In the genomic region with DNA sequence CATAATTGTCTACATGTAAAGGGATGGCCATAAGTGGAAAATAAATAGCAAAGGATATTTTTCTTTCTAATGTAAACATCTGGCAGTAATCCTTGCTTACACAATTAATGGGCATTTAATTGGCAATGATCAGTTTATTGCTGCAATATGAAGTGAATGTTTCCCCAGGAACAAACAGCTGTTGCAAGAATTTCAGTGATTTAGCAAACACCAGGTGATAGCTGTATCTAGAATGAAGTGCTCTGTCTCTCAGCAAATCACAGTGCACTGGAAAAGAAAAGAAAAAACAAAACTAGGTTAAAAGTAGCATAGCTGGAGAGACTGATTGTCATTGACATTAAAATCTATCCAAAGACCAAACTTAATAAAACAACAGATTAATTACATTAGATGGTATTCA, we compare ENCODE assay signal across 18 cellular contexts.
DNase-seq lines count a peak whose midpoint lies in the region; ATAC-seq, FAIRE-seq and TF ChIP-seq lines count a peak whose summit lies in the region.
"Had no signal": no experiment of that assay in that cellular context is flagged by ENCODE, and none has a peak within 500 bp of the region (broad histone marks: within the 10 kb centered on the region; RNA-seq: fewer than 3 reads in every experiment).

No MANE protein-coding gene starts in this region.

- no peaks in the 10 kb centered on the region for H3K9me3 ChIP-seq in prostate gland
- H3K9me3 ChIP-seq: Peyer's patch had no signal

- no peak for TF ChIP-seq CTCF in D721Med (IDR thresholded peaks at IDR 0.05; ENCODE audit: insufficient read depth, missing control alignments)
- no peak for TF ChIP-seq CTCF in WTC11 (IDR thresholded peaks at IDR 0.05)
- no peak for TF ChIP-seq CTCF in prostate gland (IDR thresholded peaks at IDR 0.05)

- no peaks in the 10 kb centered on the region for H3K36me3 Mint-ChIP-seq in WTC11
- H3K36me3 Mint-ChIP-seq: CD14-positive monocyte had no signal

- CTCF ChIA-PET in WTC11 (lab: Charles Lee), result interaction anchor here (1.0 kb wide), 1 partner anchor 336 kb away, joined by 3 read pairs; no protein-coding TSS in a partner anchor

- no peaks in the 10 kb centered on the region for H3K9me3 Mint-ChIP-seq in WTC11

- ATAC-seq in WTC11, result no peak
- ATAC-seq: T-helper 17 cell had no signal

- peak overlapping the region; percentile 17; the same call in 1 of the 2 replicates for H3K27ac Mint-ChIP-seq in WTC11
- H3K27ac Mint-ChIP-seq: CD14-positive monocyte, T-helper 17 cell had no signal

- H3K4me3 Mint-ChIP-seq in WTC11, result no peak overlapping the region
- H3K4me3 Mint-ChIP-seq: CD14-positive monocyte, T-helper 17 cell had no signal

- TF ChIP-seq POLR2A in prostate gland (IDR thresholded peaks at IDR 0.05), result no peak

- H3K36me3 ChIP-seq in prostate gland, result no peaks in the 10 kb centered on the region
- H3K36me3 ChIP-seq: Peyer's patch had no signal

- H3K27me3 Mint-ChIP-seq in WTC11 (ENCODE audit: low read depth), result no peaks in the 10 kb centered on the region
- H3K27me3 Mint-ChIP-seq: T-helper 17 cell had no signal

- no peak for DNase-seq in D721Med (ENCODE audit: insufficient read length, low spot score)
- DNase-seq in NCI-H1417 (lab: John Stamatoyannopoulos, UW), result peak in 2 of 3 experiments; percentile 35 to 88
- DNase-seq in NCI-H748 treated with DMSO at 0.1 percent for 48 hours (lab: John Stamatoyannopoulos, UW), result peak; percentile 84
- DNase-seq in WTC11 (ENCODE audit: low spot score), result no peak
- DNase-seq in prostate gland (ENCODE audit: low spot score), result no peak
- DNase-seq in dermis blood vessel endothelial cell, result no peak
- no peak for DNase-seq in NOMO-1 (lab: John Stamatoyannopoulos, UW; ENCODE audit: unreplicated experiment in 2 of 2)
- DNase-seq: GDM1, GOT3, NCI-H1694 treated with DMSO at 0.1 percent for 48 hours, NCI-H2171, NCI-H446, NCI-H82, Peyer's patch, Right ventricle myocardium superior, T-helper 17 cell had no signal

- intact Hi-C loops in prostate gland (cut with DNase I), result no loop called here

- FAIRE-seq in D721Med (lab: Jason Lieb, UNC), result peak; percentile 21
- FAIRE-seq: GM12892 had no signal

- POLR2A ChIA-PET in WTC11 (lab: Charles Lee), result no interaction called here

- H3K4me1 Mint-ChIP-seq in WTC11, result peaks cover 34% of the 10 kb centered on the region
- H3K4me1 Mint-ChIP-seq: CD14-positive monocyte, T-helper 17 cell had no signal

- H3K27ac ChIP-seq in prostate gland, result no peak overlapping the region
- H3K27ac ChIP-seq: Peyer's patch had no signal

- no peak overlapping the region for H3K4me3 ChIP-seq in prostate gland
- H3K4me3 ChIP-seq: Peyer's patch had no signal

- H3K4me1 ChIP-seq in prostate gland (replicated peaks), result no peaks in the 10 kb centered on the region
- H3K4me1 ChIP-seq: Peyer's patch had no signal

- no peaks in the 10 kb centered on the region for H3K27me3 ChIP-seq in prostate gland (replicated peaks; ENCODE audit: insufficient read depth)
- H3K27me3 ChIP-seq: Peyer's patch had no signal

TF ChIP-seq in WTC11, 78 proteins besides CTCF, POLR2A, EP300 and RAD21 (continues in another document):
- TF ChIP-seq, protein P1, sequence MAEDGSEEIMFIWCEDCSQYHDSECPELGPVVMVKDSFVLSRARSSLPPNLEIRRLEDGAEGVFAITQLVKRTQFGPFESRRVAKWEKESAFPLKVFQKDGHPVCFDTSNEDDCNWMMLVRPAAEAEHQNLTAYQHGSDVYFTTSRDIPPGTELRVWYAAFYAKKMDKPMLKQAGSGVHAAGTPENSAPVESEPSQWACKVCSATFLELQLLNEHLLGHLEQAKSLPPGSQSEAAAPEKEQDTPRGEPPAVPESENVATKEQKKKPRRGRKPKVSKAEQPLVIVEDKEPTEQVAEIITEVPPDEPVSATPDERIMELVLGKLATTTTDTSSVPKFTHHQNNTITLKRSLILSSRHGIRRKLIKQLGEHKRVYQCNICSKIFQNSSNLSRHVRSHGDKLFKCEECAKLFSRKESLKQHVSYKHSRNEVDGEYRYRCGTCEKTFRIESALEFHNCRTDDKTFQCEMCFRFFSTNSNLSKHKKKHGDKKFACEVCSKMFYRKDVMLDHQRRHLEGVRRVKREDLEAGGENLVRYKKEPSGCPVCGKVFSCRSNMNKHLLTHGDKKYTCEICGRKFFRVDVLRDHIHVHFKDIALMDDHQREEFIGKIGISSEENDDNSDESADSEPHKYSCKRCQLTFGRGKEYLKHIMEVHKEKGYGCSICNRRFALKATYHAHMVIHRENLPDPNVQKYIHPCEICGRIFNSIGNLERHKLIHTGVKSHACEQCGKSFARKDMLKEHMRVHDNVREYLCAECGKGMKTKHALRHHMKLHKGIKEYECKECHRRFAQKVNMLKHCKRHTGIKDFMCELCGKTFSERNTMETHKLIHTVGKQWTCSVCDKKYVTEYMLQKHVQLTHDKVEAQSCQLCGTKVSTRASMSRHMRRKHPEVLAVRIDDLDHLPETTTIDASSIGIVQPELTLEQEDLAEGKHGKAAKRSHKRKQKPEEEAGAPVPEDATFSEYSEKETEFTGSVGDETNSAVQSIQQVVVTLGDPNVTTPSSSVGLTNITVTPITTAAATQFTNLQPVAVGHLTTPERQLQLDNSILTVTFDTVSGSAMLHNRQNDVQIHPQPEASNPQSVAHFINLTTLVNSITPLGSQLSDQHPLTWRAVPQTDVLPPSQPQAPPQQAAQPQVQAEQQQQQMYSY (CRISPR knock-in tag; IDR thresholded peaks at IDR 0.05), result no peak
- TF ChIP-seq ZNF219 (CRISPR knock-in tag; IDR thresholded peaks at IDR 0.05; ENCODE audit: borderline replicate concordance) (no peak), PRRX2 (CRISPR knock-in tag; IDR thresholded peaks at IDR 0.05) (no peak), ATF1 (CRISPR knock-in tag; IDR thresholded peaks at IDR 0.05) (no peak), SP1 (CRISPR knock-in tag; conservative IDR thresholded peaks at IDR 0.05) (no peak), GABPB1 (CRISPR knock-in tag; IDR thresholded peaks at IDR 0.05) (no peak), FOXP1 (CRISPR knock-in tag; IDR thresholded peaks at IDR 0.05; ENCODE audit: borderline replicate concordance) (no peak), SMAD4 (CRISPR knock-in tag; IDR thresholded peaks at IDR 0.05) (no peak), FOXK1 (CRISPR knock-in tag; IDR thresholded peaks at IDR 0.05) (no peak), TEAD1 (CRISPR knock-in tag; IDR thresholded peaks at IDR 0.05) (no peak), NFYB (CRISPR knock-in tag; conservative IDR thresholded peaks at IDR 0.05; ENCODE audit: low read depth) (no peak), OVOL2 (CRISPR knock-in tag; IDR thresholded peaks at IDR 0.05; ENCODE audit: borderline replicate concordance) (no peak), EMX1 (CRISPR knock-in tag; IDR thresholded peaks at IDR 0.05) (no peak), CREM (CRISPR knock-in tag; IDR thresholded peaks at IDR 0.05) (no peak)
- TF ChIP-seq, protein P2, sequence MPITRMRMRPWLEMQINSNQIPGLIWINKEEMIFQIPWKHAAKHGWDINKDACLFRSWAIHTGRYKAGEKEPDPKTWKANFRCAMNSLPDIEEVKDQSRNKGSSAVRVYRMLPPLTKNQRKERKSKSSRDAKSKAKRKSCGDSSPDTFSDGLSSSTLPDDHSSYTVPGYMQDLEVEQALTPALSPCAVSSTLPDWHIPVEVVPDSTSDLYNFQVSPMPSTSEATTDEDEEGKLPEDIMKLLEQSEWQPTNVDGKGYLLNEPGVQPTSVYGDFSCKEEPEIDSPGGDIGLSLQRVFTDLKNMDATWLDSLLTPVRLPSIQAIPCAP (CRISPR knock-in tag; IDR thresholded peaks at IDR 0.05), result no peak
- TF ChIP-seq, protein P3, sequence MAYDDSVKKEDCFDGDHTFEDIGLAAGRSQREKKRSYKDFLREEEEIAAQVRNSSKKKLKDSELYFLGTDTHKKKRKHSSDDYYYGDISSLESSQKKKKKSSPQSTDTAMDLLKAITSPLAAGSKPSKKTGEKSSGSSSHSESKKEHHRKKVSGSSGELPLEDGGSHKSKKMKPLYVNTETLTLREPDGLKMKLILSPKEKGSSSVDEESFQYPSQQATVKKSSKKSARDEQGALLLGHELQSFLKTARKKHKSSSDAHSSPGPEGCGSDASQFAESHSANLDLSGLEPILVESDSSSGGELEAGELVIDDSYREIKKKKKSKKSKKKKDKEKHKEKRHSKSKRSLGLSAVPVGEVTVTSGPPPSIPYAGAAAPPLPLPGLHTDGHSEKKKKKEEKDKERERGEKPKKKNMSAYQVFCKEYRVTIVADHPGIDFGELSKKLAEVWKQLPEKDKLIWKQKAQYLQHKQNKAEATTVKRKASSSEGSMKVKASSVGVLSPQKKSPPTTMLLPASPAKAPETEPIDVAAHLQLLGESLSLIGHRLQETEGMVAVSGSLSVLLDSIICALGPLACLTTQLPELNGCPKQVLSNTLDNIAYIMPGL (CRISPR knock-in tag; IDR thresholded peaks at IDR 0.05), result no peak
- TF ChIP-seq, protein P4, sequence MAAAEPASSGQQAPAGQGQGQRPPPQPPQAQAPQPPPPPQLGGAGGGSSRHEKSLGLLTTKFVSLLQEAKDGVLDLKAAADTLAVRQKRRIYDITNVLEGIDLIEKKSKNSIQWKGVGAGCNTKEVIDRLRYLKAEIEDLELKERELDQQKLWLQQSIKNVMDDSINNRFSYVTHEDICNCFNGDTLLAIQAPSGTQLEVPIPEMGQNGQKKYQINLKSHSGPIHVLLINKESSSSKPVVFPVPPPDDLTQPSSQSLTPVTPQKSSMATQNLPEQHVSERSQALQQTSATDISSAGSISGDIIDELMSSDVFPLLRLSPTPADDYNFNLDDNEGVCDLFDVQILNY (CRISPR knock-in tag; IDR thresholded peaks at IDR 0.05), result no peak
- TF ChIP-seq, protein P5, sequence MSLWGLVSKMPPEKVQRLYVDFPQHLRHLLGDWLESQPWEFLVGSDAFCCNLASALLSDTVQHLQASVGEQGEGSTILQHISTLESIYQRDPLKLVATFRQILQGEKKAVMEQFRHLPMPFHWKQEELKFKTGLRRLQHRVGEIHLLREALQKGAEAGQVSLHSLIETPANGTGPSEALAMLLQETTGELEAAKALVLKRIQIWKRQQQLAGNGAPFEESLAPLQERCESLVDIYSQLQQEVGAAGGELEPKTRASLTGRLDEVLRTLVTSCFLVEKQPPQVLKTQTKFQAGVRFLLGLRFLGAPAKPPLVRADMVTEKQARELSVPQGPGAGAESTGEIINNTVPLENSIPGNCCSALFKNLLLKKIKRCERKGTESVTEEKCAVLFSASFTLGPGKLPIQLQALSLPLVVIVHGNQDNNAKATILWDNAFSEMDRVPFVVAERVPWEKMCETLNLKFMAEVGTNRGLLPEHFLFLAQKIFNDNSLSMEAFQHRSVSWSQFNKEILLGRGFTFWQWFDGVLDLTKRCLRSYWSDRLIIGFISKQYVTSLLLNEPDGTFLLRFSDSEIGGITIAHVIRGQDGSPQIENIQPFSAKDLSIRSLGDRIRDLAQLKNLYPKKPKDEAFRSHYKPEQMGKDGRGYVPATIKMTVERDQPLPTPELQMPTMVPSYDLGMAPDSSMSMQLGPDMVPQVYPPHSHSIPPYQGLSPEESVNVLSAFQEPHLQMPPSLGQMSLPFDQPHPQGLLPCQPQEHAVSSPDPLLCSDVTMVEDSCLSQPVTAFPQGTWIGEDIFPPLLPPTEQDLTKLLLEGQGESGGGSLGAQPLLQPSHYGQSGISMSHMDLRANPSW (CRISPR knock-in tag; conservative IDR thresholded peaks at IDR 0.05; ENCODE audit: low read depth), result no peak

Comparison
In these comparisons a context has a peak if more than half of its experiments do, and no peak if none do; other contexts are left out.
1. DNase-seq: peak in NCI-H1417 (2 of 3) and NCI-H748 treated with DMSO at 0.1 percent for 48 hours (single experiment); none in D721Med (single experiment), WTC11 (single experiment), prostate gland (single experiment), dermis blood vessel endothelial cell (single experiment) and NOMO-1 (0 of 2).